Comparison of ENCODE assay signal across 7 cellular contexts in the genomic region with DNA sequence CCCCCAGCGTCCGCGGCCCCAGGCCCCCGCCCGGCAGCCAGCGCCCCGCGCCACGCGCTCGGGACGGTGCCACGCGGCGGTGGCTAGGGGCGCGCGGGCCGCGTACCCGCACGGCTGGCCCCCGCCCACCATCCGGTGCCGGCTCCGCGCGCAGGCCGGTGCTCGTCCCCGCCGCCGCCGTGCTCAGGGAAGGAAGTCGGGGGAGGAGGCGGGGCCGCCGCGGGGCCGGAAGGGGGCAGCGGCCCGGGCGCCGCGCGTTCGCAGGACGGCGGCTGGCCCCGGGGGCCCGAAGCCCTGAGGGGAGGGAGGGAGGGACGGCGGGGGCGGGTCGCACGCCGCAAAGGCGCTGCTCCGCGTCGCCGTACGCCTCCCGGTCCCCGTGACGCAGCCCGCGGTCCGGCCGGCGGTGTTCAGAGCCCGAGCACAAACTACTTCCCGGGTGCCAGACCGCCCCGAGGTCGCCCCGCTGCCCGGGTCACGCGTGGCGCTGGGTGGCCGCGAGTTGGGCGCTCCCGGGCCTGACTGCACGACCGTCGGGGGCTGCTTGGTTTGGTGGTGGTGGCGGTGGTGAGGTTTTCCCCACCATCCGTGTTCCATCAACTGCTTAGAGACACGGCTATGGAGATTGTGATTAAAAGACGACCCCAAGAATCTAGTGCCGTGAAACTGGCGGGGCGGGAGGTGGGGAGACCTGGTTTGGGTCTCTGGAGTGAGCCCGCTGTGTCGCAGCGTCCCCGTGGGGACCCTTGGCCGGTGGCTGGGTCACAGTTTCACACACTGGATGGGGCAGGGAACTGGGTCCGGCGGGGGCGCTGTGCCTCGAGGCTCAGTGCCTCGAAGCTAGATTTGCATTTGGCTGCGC. TPM values are rescaled to one million over a fixed set of nuclear protein-coding genes. Genes with fewer than 3 reads are reported as not detected.
DNase-seq lines count a peak whose midpoint lies in the region; ATAC-seq, FAIRE-seq and TF ChIP-seq lines count a peak whose summit lies in the region.

A gene (minus strand): TSS at position 205 of the 862 bp plus-strand sequence. CDS start 1,818 bp downstream, outside the sequence.

- dilution Hi-C loops in mammary epithelial cell (cut with HindIII; ENCODE audit: low sequenced_read_pairs) = no loop called here

- no peaks in the 10 kb centered on the region for H3K9me2 ChIP-seq in HCT116 (ENCODE audit: insufficient read depth)

- TF ChIP-seq CTCF in HCT116 (IDR thresholded peaks at IDR 0.05 in 2 of 3, conservative IDR thresholded peaks at IDR 0.05 in 1 of 3; ENCODE audit: borderline replicate concordance in 1 of 3, insufficient read depth in 1 of 3, low read depth in 2 of 3, low read length in 2 of 3) = peak; percentile 12 to 50 (median 29); a peak in 3 of 6 replicates
- TF ChIP-seq CTCF in WI38 (IDR thresholded peaks at IDR 0.05; ENCODE audit: low read depth, low read length) = no peak
- peak in 1 of 2 donors; percentile 33 for TF ChIP-seq CTCF in mammary epithelial cell (conservative IDR thresholded peaks at IDR 0.05 in 1 of 2, IDR thresholded peaks at IDR 0.05 in 1 of 2; ENCODE audit: extremely low read depth in 1 of 2, insufficient read depth in 1 of 2, low read depth in 1 of 2, low read length in 2 of 2)

- H3K9ac ChIP-seq in HCT116 (ENCODE audit: low read length) (peak within 1 kb of the TSS; percentile 90), mammary epithelial cell (ENCODE audit: insufficient read depth, low read length) (peak within 1 kb of the TSS; percentile 67)

- peak within 1 kb of the TSS; percentile 98 for H3K4me2 ChIP-seq in HCT116 (ENCODE audit: low read length)
- H3K4me2 ChIP-seq in mammary epithelial cell (ENCODE audit: insufficient read depth, low read depth, low read length) = peak within 1 kb of the TSS; percentile 99

- no peak for FAIRE-seq in GM12892 (lab: Jason Lieb, UNC)

- H3K4me1 ChIP-seq in HCT116 (ENCODE audit: control insufficient read depth in 1 of 2, insufficient read depth in 2 of 2, low read length in 2 of 2) (peaks cover 10 to 20% of the 10 kb centered on the region in 2 experiments; a peak in 2 of 4 replicates), mammary epithelial cell (ENCODE audit: insufficient read depth, low read length) (peaks cover 14% of the 10 kb centered on the region)

- POLR2A ChIA-PET in HCT116 (lab: Charles Lee) = interaction anchor here (1.2 kb wide), 1 partner anchor 9 kb away, joined by 3 read pairs; no protein-coding TSS in a partner anchor

- WGBS in mammary epithelial cell (ENCODE audit: low coverage, missing lambda C conversion rate) = 8% methylated on average over 16 of the region's 106 CpGs

- TF ChIP-seq POLR2A in GM12892 (IDR thresholded peaks at IDR 0.05; ENCODE audit: low read depth, low read length) = peak; percentile 84
- peak; percentile 49 for TF ChIP-seq POLR2A in HCT116 (IDR thresholded peaks at IDR 0.05; ENCODE audit: borderline replicate concordance, extremely low read depth, insufficient read depth, insufficient read length)

- CTCF ChIA-PET in HCT116 (lab: Charles Lee) (interaction anchor here (1.4 kb wide), 1 partner anchor 345 kb away, joined by 4 read pairs; no protein-coding TSS in a partner anchor), mammary epithelial cell (lab: Charles Lee; ENCODE audit: low non-redundant PET) (no interaction called here)

- H2AFZ ChIP-seq in HCT116 (ENCODE audit: low read depth, low read length, poor library complexity, severe bottlenecking) = peak within 1 kb of the TSS; percentile 27
- H2AFZ ChIP-seq in mammary epithelial cell (ENCODE audit: low read depth, low read length) = peak within 1 kb of the TSS; percentile 98

- peak within 1 kb of the TSS; percentile 69 to 71 for H3K4me3 ChIP-seq in HCT116 (replicated peaks in 1 of 2; ENCODE audit: low read depth in 1 of 2, low read length in 2 of 2)
- H3K4me3 ChIP-seq in WI38 (ENCODE audit: low read depth, low read length) = peak within 1 kb of the TSS; percentile 68
- H3K4me3 ChIP-seq in mammary epithelial cell (replicated peaks in 1 of 3; ENCODE audit: insufficient read depth in 1 of 3, low read depth in 2 of 3, low read length in 3 of 3) = peak within 1 kb of the TSS; percentile 69 to 75 (median 72)

- H3K27me3 ChIP-seq in HCT116 (ENCODE audit: insufficient read depth, low read length) (no peaks in the 10 kb centered on the region), mammary epithelial cell (ENCODE audit: insufficient read depth, low read length) (no peaks in the 10 kb centered on the region)

- ATAC-seq in HCT116 = peak; percentile 83

- RAD21 ChIA-PET in HCT116 (lab: Charles Lee; ENCODE audit: low non-redundant PET in 1 of 2, low total read pairs in 2 of 2, uncharacterized antibody in 2 of 2, unreplicated experiment in 2 of 2) = no interaction called here

- H3K36me3 ChIP-seq in HCT116 (ENCODE audit: control insufficient read depth in 1 of 2, insufficient read depth in 2 of 2, low read length in 2 of 2) = peaks cover 5 to 21% of the 10 kb centered on the region in 2 experiments; a peak in 2 of 4 replicates
- peaks cover 11% of the 10 kb centered on the region for H3K36me3 ChIP-seq in mammary epithelial cell (ENCODE audit: insufficient read depth, low read length)

- intact Hi-C loops in HCT116 (cut with micrococcal nuclease) (no loop called here), mammary epithelial cell (cut with micrococcal nuclease) (loop anchor here (5.0 kb wide), 1 partner anchor 440 kb away; no protein-coding TSS in a partner anchor)

- H4K20me1 ChIP-seq in HCT116 (ENCODE audit: insufficient read depth) (no peaks in the 10 kb centered on the region), mammary epithelial cell (ENCODE audit: insufficient read depth, low read length) (no peaks in the 10 kb centered on the region)

- peak; percentile 53 for DNase-seq in GM12892 (ENCODE audit: insufficient read length)
- DNase-seq in HCT116 (ENCODE audit: low read depth, low spot score) = no peak
- DNase-seq in MV-4-11 (lab: John Stamatoyannopoulos, UW) = peak; percentile 74
- peak; percentile 55 for DNase-seq in mammary epithelial cell
- peak; percentile 38 for DNase-seq in inferior parietal cortex (ENCODE audit: extremely low spot score)
- DNase-seq in stimulated activated CD4-positive, alpha-beta T cell treated with anti-CD3 and anti-CD28 coated beads, Interleukin-12 subunit alpha, Interleukin-12 subunit beta, amount 100 ng/mL, for 4 hours = peak; percentile 79

- H3K27ac ChIP-seq in HCT116 (ENCODE audit: low read depth, low read length) (peak within 1 kb of the TSS; percentile 87), mammary epithelial cell (ENCODE audit: insufficient read depth, low read depth, low read length) (peak within 1 kb of the TSS; percentile 43)

- H3K9me3 ChIP-seq in HCT116 (ENCODE audit: control insufficient read depth in 1 of 2, insufficient read depth in 1 of 2, low read depth in 1 of 2, low read length in 2 of 2) (no peaks in the 10 kb centered on the region), mammary epithelial cell (replicated peaks; ENCODE audit: insufficient read depth, low read length) (no peaks in the 10 kb centered on the region)

- in situ Hi-C loops in mammary epithelial cell (cut with MboI; ENCODE audit: low sequenced_read_pairs in 2 of 2) = no loop called here

- BruUV-seq in HCT116 (replicated peaks; lab: Mats Ljungman, UMichigan) (TSS peak; percentile 77), mammary epithelial cell (replicated peaks; lab: Mats Ljungman, UMichigan) (TSS peak; percentile 60)

- H3K79me2 ChIP-seq in HCT116 (ENCODE audit: insufficient read depth, low read length) (peaks cover 33% of the 10 kb centered on the region), mammary epithelial cell (ENCODE audit: insufficient read depth, low read length) (peaks cover 38% of the 10 kb centered on the region)

- TF ChIP-seq RAD21 in HCT116 (IDR thresholded peaks at IDR 0.05; ENCODE audit: low read depth) = no peak

TF ChIP-seq in HCT116, 20 proteins besides CTCF, POLR2A, EP300 and RAD21 (continues in another document):
- TF ChIP-seq POLR2AphosphoS5 (IDR thresholded peaks at IDR 0.05; ENCODE audit: low read depth, low read length) (peak; percentile 62; the same call in 1 of the 2 replicates), CEBPB (IDR thresholded peaks at IDR 0.05; ENCODE audit: low read depth) (no peak), EZH2phosphoT487 (IDR thresholded peaks at IDR 0.05; ENCODE audit: borderline replicate concordance) (no peak), CBX3 (IDR thresholded peaks at IDR 0.05; ENCODE audit: low read depth) (peak; percentile 13; the same call in 1 of the 2 replicates), ZNF274 (IDR thresholded peaks at IDR 0.05; ENCODE audit: low read depth, low read length) (no peak)
- TF ChIP-seq, protein P1, sequence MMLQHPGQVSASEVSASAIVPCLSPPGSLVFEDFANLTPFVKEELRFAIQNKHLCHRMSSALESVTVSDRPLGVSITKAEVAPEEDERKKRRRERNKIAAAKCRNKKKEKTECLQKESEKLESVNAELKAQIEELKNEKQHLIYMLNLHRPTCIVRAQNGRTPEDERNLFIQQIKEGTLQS (IDR thresholded peaks at IDR 0.05) = no peak
- TF ChIP-seq, protein P2, sequence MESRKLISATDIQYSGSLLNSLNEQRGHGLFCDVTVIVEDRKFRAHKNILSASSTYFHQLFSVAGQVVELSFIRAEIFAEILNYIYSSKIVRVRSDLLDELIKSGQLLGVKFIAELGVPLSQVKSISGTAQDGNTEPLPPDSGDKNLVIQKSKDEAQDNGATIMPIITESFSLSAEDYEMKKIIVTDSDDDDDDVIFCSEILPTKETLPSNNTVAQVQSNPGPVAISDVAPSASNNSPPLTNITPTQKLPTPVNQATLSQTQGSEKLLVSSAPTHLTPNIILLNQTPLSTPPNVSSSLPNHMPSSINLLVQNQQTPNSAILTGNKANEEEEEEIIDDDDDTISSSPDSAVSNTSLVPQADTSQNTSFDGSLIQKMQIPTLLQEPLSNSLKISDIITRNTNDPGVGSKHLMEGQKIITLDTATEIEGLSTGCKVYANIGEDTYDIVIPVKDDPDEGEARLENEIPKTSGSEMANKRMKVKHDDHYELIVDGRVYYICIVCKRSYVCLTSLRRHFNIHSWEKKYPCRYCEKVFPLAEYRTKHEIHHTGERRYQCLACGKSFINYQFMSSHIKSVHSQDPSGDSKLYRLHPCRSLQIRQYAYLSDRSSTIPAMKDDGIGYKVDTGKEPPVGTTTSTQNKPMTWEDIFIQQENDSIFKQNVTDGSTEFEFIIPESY (IDR thresholded peaks at IDR 0.05; ENCODE audit: extremely low read depth, insufficient replicate concordance, low read length) = no peak

RNA-seq across cellular contexts. Expression of the gene that starts here (rescaled TPM):
- 84.8 TPM for polyA plus RNA-seq in GM12892 (2012; ENCODE audit: missing spikeins)
- total RNA-seq in HCT116 (2021; ENCODE audit: unreplicated experiment) = 96.3 TPM
- 83.0 and 86.6 TPM in 2 replicates for polyA plus RNA-seq in HCT116 (2012)
- total RNA-seq in mammary epithelial cell = 100 to 1,000 TPM in 1 of 2 donors, 10 to 100 TPM in 1; 71.3 to 121 TPM
- 105 TPM for polyA plus RNA-seq in mammary epithelial cell
- polyA minus RNA-seq in mammary epithelial cell = 163 TPM
